8 cellular contexts compared by ENCODE assay signal in the genomic region with DNA sequence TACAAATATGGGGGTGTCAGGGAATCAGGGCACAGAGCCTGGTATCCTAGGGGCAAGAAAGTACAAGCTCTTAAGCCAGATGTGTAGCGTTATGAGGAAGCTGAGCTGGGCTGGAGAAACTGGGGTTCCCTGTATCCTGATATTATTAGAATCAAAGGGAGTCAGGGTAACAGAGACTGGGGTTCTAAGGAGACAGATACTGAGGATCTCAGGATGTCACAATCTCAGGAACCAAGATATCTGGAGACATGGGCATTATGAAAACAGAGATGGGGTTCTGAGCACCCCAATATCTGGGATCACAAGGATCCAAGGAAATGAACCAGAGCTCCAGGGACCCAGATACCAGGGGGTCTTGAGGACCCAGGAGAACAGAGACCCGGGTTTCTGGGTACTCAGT. TPM values are rescaled to one million over a fixed set of nuclear protein-coding genes. Genes with fewer than 3 reads are reported as not detected.
A peak's percentile ranks its signal among the peaks of the same experiment; 100 is the strongest.
DNase-seq lines count a peak whose midpoint lies in the region; TF ChIP-seq lines count a peak whose summit lies in the region.

No MANE protein-coding gene starts in this region.

- peak overlapping the region; percentile 92 for H3K4me3 Mint-ChIP-seq in T-helper 2 cell treated with Interferon-gamma antibody and Interleukin-4, amounts not matched to agents 5 μg/mL and 100 μg/mL, for 36 hours

- H3K27ac ChIP-seq in layer of hippocampus (ENCODE audit: low read depth, low read length) (peak overlapping the region; percentile 46), suprapubic skin (peak overlapping the region; percentile 96)

- H3K27me3 Mint-ChIP-seq in T-helper 2 cell treated with Interferon-gamma antibody and Interleukin-4, amounts not matched to agents 5 μg/mL and 100 μg/mL, for 36 hours (ENCODE audit: low read depth): peaks cover 4% of the 10 kb centered on the region

- TF ChIP-seq EP300 in suprapubic skin (IDR thresholded peaks at IDR 0.05): no peak

- 16% methylated on average over 2 of the region's 2 CpGs for WGBS in suprapubic skin

- H3K9ac ChIP-seq in adipocyte (ENCODE audit: low read length): peak overlapping the region; percentile 96

- POLR2A ChIA-PET in GM10248 (lab: Yijun Ruan, JAX): interaction anchor here (1.2 kb wide), 1 partner anchor 17 kb away, joined by 6 read pairs; no protein-coding TSS in a partner anchor

- H3K4me3 ChIP-seq in adipocyte (ENCODE audit: low read length) (peak overlapping the region; percentile 93), suprapubic skin (peak overlapping the region; percentile 70)

- CTCF ChIA-PET in GM10248 (lab: Yijun Ruan, JAX): interaction anchor here (0.7 to 6.0 kb wide), 8 partner anchors 11 to 61 kb away, joined by 3 to 57 read pairs (median 4); no protein-coding TSS in a partner anchor

- H3K36me3 Mint-ChIP-seq in T-helper 2 cell treated with Interferon-gamma antibody and Interleukin-4, amounts not matched to agents 5 μg/mL and 100 μg/mL, for 36 hours (ENCODE audit: low read depth): peaks cover 44% of the 10 kb centered on the region

- no peaks in the 10 kb centered on the region for H3K9me3 ChIP-seq in adipocyte (ENCODE audit: control insufficient read depth, low read length)
- no peaks in the 10 kb centered on the region for H3K9me3 ChIP-seq in suprapubic skin

- H3K36me3 ChIP-seq in adipocyte (ENCODE audit: control insufficient read depth, insufficient read depth, low read length, severe bottlenecking): peaks cover 23% of the 10 kb centered on the region
- peaks cover 6% of the 10 kb centered on the region for H3K36me3 ChIP-seq in suprapubic skin

- H3K27me3 ChIP-seq in adipocyte (replicated peaks; ENCODE audit: control insufficient read depth, insufficient read depth, low read length) (no peaks in the 10 kb centered on the region), layer of hippocampus (ENCODE audit: control insufficient read depth, insufficient read depth, low read length) (no peaks in the 10 kb centered on the region), suprapubic skin (no peaks in the 10 kb centered on the region)

- H3K4me1 Mint-ChIP-seq in T-helper 2 cell treated with Interferon-gamma antibody and Interleukin-4, amounts not matched to agents 5 μg/mL and 100 μg/mL, for 36 hours (ENCODE audit: low read depth): peaks cover 57% of the 10 kb centered on the region

- no peaks in the 10 kb centered on the region for H3K9me3 Mint-ChIP-seq in T-helper 2 cell treated with Interferon-gamma antibody and Interleukin-4, amounts not matched to agents 5 μg/mL and 100 μg/mL, for 36 hours

- DNase-seq in T-helper 2 cell treated with Interferon-gamma antibody and Interleukin-4, amounts not matched to agents 5 μg/mL and 100 μg/mL, for 36 hours (ENCODE audit: low spot score): no peak
- DNase-seq in T-helper 2 cell (no peak), adipocyte (ENCODE audit: low read depth) (no peak), suprapubic skin (ENCODE audit: low spot score in 2 of 2) (no peak), NCI-H226 (no peak), inferior parietal cortex (ENCODE audit: extremely low spot score) (no peak), GM10248 (ENCODE audit: extremely low spot score) (no peak)

- H3K4me1 ChIP-seq in adipocyte (ENCODE audit: control insufficient read depth, insufficient read depth, low read length): peaks cover 62% of the 10 kb centered on the region
- peaks cover 86% of the 10 kb centered on the region for H3K4me1 ChIP-seq in suprapubic skin

- no peak for TF ChIP-seq POLR2A in suprapubic skin (IDR thresholded peaks at IDR 0.05)

- peak overlapping the region; percentile 84 for H3K27ac Mint-ChIP-seq in T-helper 2 cell treated with Interferon-gamma antibody and Interleukin-4, amounts not matched to agents 5 μg/mL and 100 μg/mL, for 36 hours

- TF ChIP-seq CTCF in suprapubic skin (IDR thresholded peaks at IDR 0.05) (no peak), GM10248 (IDR thresholded peaks at IDR 0.05; ENCODE audit: control extremely low read depth, extremely low read depth, low read depth, missing control alignments) (no peak)

RNA-seq across cellular contexts. Expression of a gene that starts 0.8 kb away (rescaled TPM):
- 10 to 100 TPM; 13.9 to 29.1 (median 17.9) TPM for total RNA-seq in suprapubic skin

RNA-seq across cellular contexts. Expression of a gene that starts 28.4 kb away (rescaled TPM):
- 10 to 100 TPM; 60.4 to 94.4 (median 65.7) TPM for total RNA-seq in suprapubic skin

RNA-seq across cellular contexts. Expression of a gene that starts 50.4 kb away (rescaled TPM):
- total RNA-seq in suprapubic skin: not detected

RNA-seq across cellular contexts. Expression of a gene that starts 59.6 kb away (rescaled TPM):
- total RNA-seq in suprapubic skin: 10 to 100 TPM; 27.4 to 67.5 (median 50.8) TPM
